In the genomic region with DNA sequence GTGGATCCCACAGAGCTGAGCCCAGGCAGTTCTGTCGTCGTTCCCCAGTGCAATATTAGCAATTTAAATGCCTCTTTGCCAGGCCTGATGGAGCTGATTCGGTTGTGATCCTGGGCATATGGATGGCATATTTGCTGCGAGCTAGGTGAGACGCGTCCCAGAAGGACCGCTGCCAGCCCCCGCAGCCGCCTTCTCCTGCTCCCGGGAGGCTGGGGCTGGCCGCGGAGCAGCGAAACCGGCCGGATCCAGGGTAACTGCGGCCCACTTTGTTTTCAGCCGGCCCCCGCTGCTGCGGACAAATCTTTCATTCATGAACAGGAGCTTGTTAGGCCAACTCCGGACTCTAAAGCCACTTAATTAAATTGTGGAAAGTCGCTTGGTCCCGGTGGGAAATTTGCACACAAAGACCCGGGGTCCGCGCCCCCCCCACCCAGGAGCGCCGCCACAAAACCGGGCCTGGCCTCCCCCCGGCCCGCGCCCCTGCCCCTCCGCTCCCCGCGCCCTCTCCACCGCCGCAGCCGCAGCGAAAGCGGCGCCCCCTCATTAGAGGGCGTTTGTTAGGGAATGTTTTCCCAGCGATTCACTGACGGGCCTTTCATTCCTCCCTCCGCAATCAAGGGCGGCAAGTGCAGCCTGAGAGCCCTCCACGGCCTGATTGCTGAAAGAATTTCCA, we compare ENCODE assay signal across 12 cellular contexts.
DNase-seq lines count a peak whose midpoint lies in the region; ATAC-seq and TF ChIP-seq lines count a peak whose summit lies in the region.
"Had no signal": no experiment of that assay in that cellular context is flagged by ENCODE, and none has a peak within 500 bp of the region (broad histone marks: within the 10 kb centered on the region; RNA-seq: fewer than 3 reads in every experiment).

No MANE protein-coding gene starts in this region.

- H3K27me3 ChIP-seq in cardiac muscle cell (peaks cover 40% of the 10 kb centered on the region), thoracic aorta (replicated peaks; ENCODE audit: insufficient read depth) (no peaks in the 10 kb centered on the region)
- no peaks in the 10 kb centered on the region for H3K27me3 ChIP-seq in naive thymus-derived CD4-positive, alpha-beta T cell (ENCODE audit: control insufficient read depth in 2 of 2, insufficient read depth in 2 of 2, low read length in 2 of 2)

- H3K4me1 ChIP-seq in cardiac muscle cell (ENCODE audit: low read depth) (no peaks in the 10 kb centered on the region), thoracic aorta (ENCODE audit: control insufficient read depth in 1 of 2, low read depth in 2 of 2) (no peaks in the 10 kb centered on the region)
- H3K4me1 ChIP-seq in naive thymus-derived CD4-positive, alpha-beta T cell (ENCODE audit: control insufficient read depth in 2 of 2, insufficient read depth in 2 of 2, low read length in 2 of 2): peaks cover 0 to 3% of the 10 kb centered on the region in 2 donors

- ATAC-seq in left ventricle myocardium superior (no peak), thoracic aorta (ENCODE audit: insufficient number of reproducible peaks, low FRiP score, low read depth) (no peak)
- ATAC-seq in naive thymus-derived CD4-positive, alpha-beta T cell: no peak
- ATAC-seq: stimulated activated effector memory CD8-positive, alpha-beta T cell treated with anti-CD3 and anti-CD28 coated beads, Interleukin-12 subunit alpha, Interleukin-12 subunit beta, amount 100 ng/mL, for 72 hours had no signal

- peaks cover 0 to 23% (median 14%) of the 10 kb centered on the region in 11 donors for H3K9me3 Mint-ChIP-seq in naive thymus-derived CD4-positive, alpha-beta T cell

- peaks cover 35 to 77% (median 60%) of the 10 kb centered on the region in 5 donors for H3K27me3 Mint-ChIP-seq in naive thymus-derived CD4-positive, alpha-beta T cell

- H3K9me3 ChIP-seq in cardiac muscle cell (ENCODE audit: low read depth) (no peaks in the 10 kb centered on the region), thoracic aorta (no peaks in the 10 kb centered on the region)
- no peaks in the 10 kb centered on the region for H3K9me3 ChIP-seq in naive thymus-derived CD4-positive, alpha-beta T cell (ENCODE audit: control insufficient read depth in 2 of 3, low read length in 3 of 3)

- CTCF ChIA-PET in naive thymus-derived CD4-positive, alpha-beta T cell (lab: Charles Lee): no interaction called here

- H3K4me3 ChIP-seq in cardiac muscle cell: peak overlapping the region; percentile 23
- peak overlapping the region; percentile 44 for H3K4me3 ChIP-seq in thoracic aorta
- H3K4me3 ChIP-seq in naive thymus-derived CD4-positive, alpha-beta T cell (ENCODE audit: low read length): no peak overlapping the region

- intact Hi-C loops in left ventricle myocardium superior (cut with micrococcal nuclease): no loop called here
- intact Hi-C loops in naive thymus-derived CD4-positive, alpha-beta T cell (cut with micrococcal nuclease): no loop called here

- peaks cover 0 to 12% (median 3%) of the 10 kb centered on the region in 5 donors for H3K36me3 Mint-ChIP-seq in naive thymus-derived CD4-positive, alpha-beta T cell
- H3K36me3 Mint-ChIP-seq: stimulated activated effector memory CD8-positive, alpha-beta T cell treated with anti-CD3 and anti-CD28 coated beads, Interleukin-12 subunit alpha, Interleukin-12 subunit beta, amount 100 ng/mL, for 72 hours had no signal

- TF ChIP-seq CTCF in cardiac muscle cell (IDR thresholded peaks at IDR 0.05; ENCODE audit: low read depth, low read length) (no peak), thoracic aorta (IDR thresholded peaks at IDR 0.05) (no peak)

- H3K36me3 ChIP-seq in cardiac muscle cell (no peaks in the 10 kb centered on the region), thoracic aorta (no peaks in the 10 kb centered on the region)
- no peaks in the 10 kb centered on the region for H3K36me3 ChIP-seq in naive thymus-derived CD4-positive, alpha-beta T cell (ENCODE audit: control insufficient read depth in 2 of 3, insufficient read depth in 3 of 3, low read length in 3 of 3)

- H3K27ac Mint-ChIP-seq in naive thymus-derived CD4-positive, alpha-beta T cell: no peak overlapping the region
- H3K27ac Mint-ChIP-seq: stimulated activated effector memory CD8-positive, alpha-beta T cell treated with anti-CD3 and anti-CD28 coated beads, Interleukin-12 subunit alpha, Interleukin-12 subunit beta, amount 100 ng/mL, for 72 hours had no signal

- peak in 1 of 2 donors; percentile 63 for DNase-seq in cardiac muscle cell (ENCODE audit: low read depth in 1 of 2, low spot score in 1 of 2)
- no peak for DNase-seq in left ventricle myocardium superior
- peak in 27 of 61 donors; percentile 8 to 59 (median 25) for DNase-seq in caudate nucleus (lab: John Stamatoyannopoulos, UW)
- DNase-seq in medulla oblongata (ENCODE audit: extremely low spot score): peak; percentile 4
- DNase-seq in thoracic aorta (ENCODE audit: low spot score): no peak
- no peak for DNase-seq in HCEC 1CT
- no peak for DNase-seq in mucosa of gallbladder (ENCODE audit: low spot score)
- DNase-seq in naive thymus-derived CD4-positive, alpha-beta T cell: no peak
- DNase-seq: activated CD4-positive, alpha-beta T cell treated with anti-CD3 and anti-CD28 coated beads, Interleukin-2, amount 50 U/mL, for 4 hours; NCI-H1930; SHP77 treated with DMSO at 0.1 percent for 48 hours had no signal

- H3K27ac ChIP-seq in cardiac muscle cell (no peak overlapping the region), caudate nucleus (ENCODE audit: low read depth, low read length) (peak overlapping the region; percentile 26), thoracic aorta (no peak overlapping the region)
- H3K27ac ChIP-seq in naive thymus-derived CD4-positive, alpha-beta T cell (ENCODE audit: low read depth, low read length): no peak overlapping the region

- POLR2A ChIA-PET in naive thymus-derived CD4-positive, alpha-beta T cell (lab: Charles Lee): interaction anchor here (0.5 kb wide), 1 partner anchor 91 kb away, joined by 3 read pairs; no protein-coding TSS in a partner anchor

- H3K4me3 Mint-ChIP-seq in naive thymus-derived CD4-positive, alpha-beta T cell: peak overlapping the region in 4 of 10 donors; percentile 17 to 62 (median 59)
- H3K4me3 Mint-ChIP-seq: stimulated activated effector memory CD8-positive, alpha-beta T cell treated with anti-CD3 and anti-CD28 coated beads, Interleukin-12 subunit alpha, Interleukin-12 subunit beta, amount 100 ng/mL, for 72 hours had no signal

- peaks cover 7 to 21% (median 17%) of the 10 kb centered on the region in 7 donors for H3K4me1 Mint-ChIP-seq in naive thymus-derived CD4-positive, alpha-beta T cell
